In the genomic region with DNA sequence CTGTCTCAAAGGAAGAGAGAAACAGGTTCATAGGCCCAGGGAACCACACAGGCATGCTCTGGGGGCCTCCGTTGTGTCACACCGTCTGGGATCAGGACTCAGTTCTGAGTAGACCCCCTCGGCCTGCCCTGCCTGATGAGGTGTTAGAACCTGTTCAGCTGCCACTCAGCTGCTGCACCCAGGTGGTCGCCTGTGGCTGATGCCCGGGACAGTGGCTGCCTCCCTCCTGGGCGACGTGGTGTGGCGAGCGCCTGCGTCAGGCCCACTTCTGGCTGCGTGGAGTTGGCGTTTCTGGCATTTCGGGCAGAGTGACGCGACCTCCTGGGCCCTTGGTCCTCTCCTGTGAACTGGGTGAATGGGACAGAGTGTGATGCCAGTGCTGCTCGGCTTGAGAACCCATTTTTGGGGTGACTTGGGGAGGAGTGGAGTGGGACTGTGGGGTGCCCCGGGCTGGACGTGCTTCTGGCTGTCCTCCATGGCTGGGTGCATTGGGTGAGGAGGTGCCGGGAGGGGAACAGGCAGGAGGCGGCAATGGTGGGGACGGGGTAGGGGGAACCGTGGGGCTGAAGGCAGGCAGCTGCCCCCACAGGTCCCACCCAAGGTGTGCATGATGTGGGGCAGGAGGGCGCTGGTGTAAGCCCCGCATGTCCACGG, we compare ENCODE assay signal across 28 cellular contexts. TPM values are rescaled to one million over a fixed set of nuclear protein-coding genes. Genes with fewer than 3 reads are reported as not detected.
DNase-seq lines count a peak whose midpoint lies in the region; ATAC-seq, FAIRE-seq and TF ChIP-seq lines count a peak whose summit lies in the region.
"Had no signal": no experiment of that assay in that cellular context is flagged by ENCODE, and none has a peak within 500 bp of the region (broad histone marks: within the 10 kb centered on the region; RNA-seq: fewer than 3 reads in every experiment).

No MANE protein-coding gene starts in this region.

- no peak for TF ChIP-seq CTCF in K562 (IDR thresholded peaks at IDR 0.05 in 2 of 3, conservative IDR thresholded peaks at IDR 0.05 in 1 of 3; ENCODE audit: insufficient read depth in 2 of 3, low read depth in 1 of 3, low read length in 3 of 3)

- TF ChIP-seq POLR2A in GM19193 (IDR thresholded peaks at IDR 0.05; ENCODE audit: extremely low read depth, insufficient read depth, insufficient read length) (peak; percentile 30), K562 (conservative IDR thresholded peaks at IDR 0.05) (peak; percentile 27)

- H3K14ac ChIP-seq in neuronal stem cell (ENCODE audit: low read length): no peak overlapping the region

- TF ChIP-seq EP300 in K562 (IDR thresholded peaks at IDR 0.05; ENCODE audit: low read length): no peak

- peaks cover 14% of the 10 kb centered on the region for H4K20me1 ChIP-seq in K562 (replicated peaks; ENCODE audit: control insufficient read depth, insufficient read depth, low read length)

- H4K8ac ChIP-seq in neuronal stem cell (ENCODE audit: low read depth, low read length): no peak overlapping the region

- H3K4ac ChIP-seq in neuronal stem cell (ENCODE audit: low read length): no peak overlapping the region

- no peak overlapping the region for H3K27ac ChIP-seq in K562 (ENCODE audit: extremely low read depth, low read depth, low read length)
- H3K27ac ChIP-seq in neuronal stem cell (replicated peaks; ENCODE audit: low read length): no peak overlapping the region
- H3K27ac ChIP-seq: 22Rv1, prostate gland, testis, vagina had no signal

- no peaks in the 10 kb centered on the region for H3K36me3 Mint-ChIP-seq in activated CD4-positive, alpha-beta T cell treated with anti-CD3 and anti-CD28 coated beads, Interleukin-2, amount 10 ng/mL, durations not matched to agents 7 days and 5 days (ENCODE audit: low read depth)
- H3K36me3 Mint-ChIP-seq: activated naive CD8-positive, alpha-beta T cell treated with anti-CD3 and anti-CD28 coated beads, Interleukin-2, amount 10 ng/mL, durations not matched to agents 7 days and 5 days had no signal

- H3K9me3 Mint-ChIP-seq in activated CD4-positive, alpha-beta T cell treated with anti-CD3 and anti-CD28 coated beads, Interleukin-2, amount 10 ng/mL, durations not matched to agents 7 days and 5 days: no peaks in the 10 kb centered on the region
- H3K9me3 Mint-ChIP-seq: activated naive CD8-positive, alpha-beta T cell treated with anti-CD3 and anti-CD28 coated beads, Interleukin-2, amount 10 ng/mL, durations not matched to agents 7 days and 5 days; activated T-cell treated with anti-CD3 and anti-CD28 coated beads, Interleukin-2, amount 50 U/mL, for 72 hours; CD8-positive, alpha-beta T cell; memory B cell; T-helper 1 cell treated with Interleukin-12 subunit alpha and Interleukin-12 subunit beta and Interleukin-4 antibody, amounts not matched to agents 30 μg/mL and 1 μg/mL, for 36 hours had no signal

- POLR2A ChIA-PET in activated CD4-positive, alpha-beta T cell treated with anti-CD3 and anti-CD28 coated beads, Interleukin-2, amount 10 ng/mL, durations not matched to agents 7 days and 5 days (lab: Charles Lee): no interaction called here
- POLR2A ChIA-PET in K562 (lab: Yijun Ruan, JAX): interaction anchor here (0.6 to 1.4 kb wide), 3 partner anchors 7 to 10 kb away, joined by 3 to 9 read pairs (median 3); no protein-coding TSS in a partner anchor

- no peak overlapping the region for H3K18ac ChIP-seq in neuronal stem cell (ENCODE audit: low read length)

- intact Hi-C loops in K562 (cut with micrococcal nuclease): no loop called here

- 71% methylated on average over 24 of the region's 25 CpGs for WGBS in K562 (ENCODE audit: insufficient coverage, low coverage, missing lambda C conversion rate)
- WGBS in neuronal stem cell (ENCODE audit: extremely low coverage in 2 of 2, insufficient read length in 2 of 2, insufficient replicate concordance in 1 of 2), 2 donors: no CpG with 5 or more reads among the region's 25 CpGs

- no peak overlapping the region for H3K4me2 ChIP-seq in K562 (ENCODE audit: insufficient read depth, low read length)
- no peak overlapping the region for H3K4me2 ChIP-seq in neuronal stem cell (ENCODE audit: insufficient read depth, low read length, poor library complexity, severe bottlenecking)
- H3K4me2 ChIP-seq: SK-N-SH had no signal

- H3K4me3 ChIP-seq in K562 (no peak overlapping the region), neuronal stem cell (ENCODE audit: low read length in 2 of 2) (no peak overlapping the region)
- H3K4me3 ChIP-seq: prostate gland, testis, vagina had no signal

- no TSS peak for BruUV-seq in K562 (replicated peaks; lab: Mats Ljungman, UMichigan)

- H2AK5ac ChIP-seq in neuronal stem cell (ENCODE audit: low read depth, low read length): no peak overlapping the region

- H3K4me1 ChIP-seq in K562 (replicated peaks in 1 of 2; ENCODE audit: control insufficient read depth in 2 of 2, insufficient read depth in 2 of 2, low read length in 2 of 2): peaks cover 0 to 56% of the 10 kb centered on the region in 2 experiments; a peak in 2 of 5 replicates
- peaks cover 0 to 2% of the 10 kb centered on the region in 2 donors for H3K4me1 ChIP-seq in neuronal stem cell (ENCODE audit: control insufficient read depth in 2 of 2, insufficient read depth in 1 of 2, low read depth in 1 of 2, low read length in 2 of 2)
- H3K4me1 ChIP-seq: prostate gland, vagina had no signal

- no peak overlapping the region for H4K91ac ChIP-seq in neuronal stem cell (ENCODE audit: low read depth, low read length, poor library complexity)

- H3K27me3 Mint-ChIP-seq in activated CD4-positive, alpha-beta T cell treated with anti-CD3 and anti-CD28 coated beads, Interleukin-2, amount 10 ng/mL, durations not matched to agents 7 days and 5 days: no peaks in the 10 kb centered on the region
- H3K27me3 Mint-ChIP-seq: activated naive CD8-positive, alpha-beta T cell treated with anti-CD3 and anti-CD28 coated beads, Interleukin-2, amount 10 ng/mL, durations not matched to agents 7 days and 5 days; memory B cell had no signal

- TF ChIP-seq RAD21 in K562 (CRISPR knock-in tag; conservative IDR thresholded peaks at IDR 0.05 in 1 of 2, IDR thresholded peaks at IDR 0.05 in 1 of 2): no peak

- H3K79me1 ChIP-seq in neuronal stem cell (ENCODE audit: low read depth, low read length): peaks cover 9% of the 10 kb centered on the region

- peak overlapping the region in 1 of 2 experiments; percentile 52; a peak in 2 of 4 replicates for H3K9ac ChIP-seq in K562 (ENCODE audit: insufficient read depth in 1 of 2, low read depth in 2 of 2, low read length in 2 of 2)
- no peak overlapping the region for H3K9ac ChIP-seq in neuronal stem cell (ENCODE audit: low read depth, low read length, poor library complexity)
- H3K9ac ChIP-seq: SK-N-SH had no signal

- peak overlapping the region; percentile 13 for H3K27ac Mint-ChIP-seq in activated CD4-positive, alpha-beta T cell treated with anti-CD3 and anti-CD28 coated beads, Interleukin-2, amount 10 ng/mL, durations not matched to agents 7 days and 5 days
- H3K27ac Mint-ChIP-seq: activated naive CD8-positive, alpha-beta T cell treated with anti-CD3 and anti-CD28 coated beads, Interleukin-2, amount 10 ng/mL, durations not matched to agents 7 days and 5 days; activated T-cell treated with anti-CD3 and anti-CD28 coated beads, Interleukin-2, amount 50 U/mL, for 72 hours; CD8-positive, alpha-beta T cell; T-helper 1 cell treated with Interleukin-12 subunit alpha and Interleukin-12 subunit beta and Interleukin-4 antibody, amounts not matched to agents 30 μg/mL and 1 μg/mL, for 36 hours had no signal

- H3K9me3 ChIP-seq in K562 (replicated peaks; ENCODE audit: control insufficient read depth, insufficient read depth, low read depth, low read length) (no peaks in the 10 kb centered on the region), neuronal stem cell (replicated peaks in 1 of 2; ENCODE audit: control insufficient read depth in 2 of 2, insufficient read depth in 1 of 2, low read depth in 1 of 2, low read length in 2 of 2) (no peaks in the 10 kb centered on the region)
- H3K9me3 ChIP-seq: prostate gland, SK-N-SH, testis, vagina had no signal

- H3K23ac ChIP-seq in neuronal stem cell (ENCODE audit: low read depth, low read length, poor library complexity): peak overlapping the region; percentile 97

- H3K4me1 Mint-ChIP-seq in activated CD4-positive, alpha-beta T cell treated with anti-CD3 and anti-CD28 coated beads, Interleukin-2, amount 10 ng/mL, durations not matched to agents 7 days and 5 days: no peaks in the 10 kb centered on the region
- H3K4me1 Mint-ChIP-seq: activated naive CD8-positive, alpha-beta T cell treated with anti-CD3 and anti-CD28 coated beads, Interleukin-2, amount 10 ng/mL, durations not matched to agents 7 days and 5 days had no signal

- no peak overlapping the region for H2BK5ac ChIP-seq in neuronal stem cell (ENCODE audit: low read length)

- in situ Hi-C loops in K562 (cut with MboI): no loop called here

- H3K4me3 Mint-ChIP-seq in activated CD4-positive, alpha-beta T cell treated with anti-CD3 and anti-CD28 coated beads, Interleukin-2, amount 10 ng/mL, durations not matched to agents 7 days and 5 days: no peak overlapping the region
- H3K4me3 Mint-ChIP-seq: activated naive CD8-positive, alpha-beta T cell treated with anti-CD3 and anti-CD28 coated beads, Interleukin-2, amount 10 ng/mL, durations not matched to agents 7 days and 5 days; activated T-cell treated with anti-CD3 and anti-CD28 coated beads, Interleukin-2, amount 50 U/mL, for 72 hours; CD8-positive, alpha-beta T cell; memory B cell; T-helper 1 cell treated with Interleukin-12 subunit alpha and Interleukin-12 subunit beta and Interleukin-4 antibody, amounts not matched to agents 30 μg/mL and 1 μg/mL, for 36 hours had no signal

- H2BK120ac ChIP-seq in neuronal stem cell (ENCODE audit: low read depth, low read length): no peak overlapping the region

- no peak for FAIRE-seq in K562 (lab: Jason Lieb, UNC)
- FAIRE-seq: astrocyte, endothelial cell of umbilical vein had no signal

- CTCF ChIA-PET in activated CD4-positive, alpha-beta T cell treated with anti-CD3 and anti-CD28 coated beads, Interleukin-2, amount 10 ng/mL, durations not matched to agents 7 days and 5 days (lab: Charles Lee): interaction anchor here (0.6 kb wide), 1 partner anchor 539 kb away, joined by 3 read pairs; the partner anchor contains the start of gene RRP1
- CTCF ChIA-PET in K562 (lab: Yijun Ruan, JAX; ENCODE audit: low intra/inter-chr PET ratio): no interaction called here

- no peak overlapping the region for H2BK12ac ChIP-seq in neuronal stem cell (ENCODE audit: low read length)

- no peak; the same call in 1 of the 3 replicates for ATAC-seq in K562
- ATAC-seq: activated T-cell treated with anti-CD3 and anti-CD28 coated beads, Interleukin-2, amount 50 U/mL, for 72 hours; CD8-positive, alpha-beta T cell had no signal

- H3K9me1 ChIP-seq in K562 (ENCODE audit: control insufficient read depth, insufficient read depth, low read length): peaks cover 7% of the 10 kb centered on the region

- H2AFZ ChIP-seq in K562 (ENCODE audit: low read depth, low read length): no peak overlapping the region
- no peak overlapping the region for H2AFZ ChIP-seq in neuronal stem cell (ENCODE audit: low read length)

- DNase-seq in activated CD4-positive, alpha-beta T cell treated with anti-CD3 and anti-CD28 coated beads, Interleukin-2, amount 10 ng/mL, durations not matched to agents 7 days and 5 days: no peak
- no peak for DNase-seq in activated CD4-positive, alpha-beta T cell treated with anti-CD3 and anti-CD28 coated beads for 4 hours
- DNase-seq in K562 (ENCODE audit: extremely low read depth in 1 of 4, low spot score in 3 of 4) (no peak), neuronal stem cell (ENCODE audit: low spot score) (no peak), mucosa of gallbladder (ENCODE audit: low spot score) (no peak), NOMO-1 treated with DMSO at 0.1 percent for 48 hours (lab: John Stamatoyannopoulos, UW; ENCODE audit: unreplicated experiment) (no peak), OCI-M2 (lab: John Stamatoyannopoulos, UW; ENCODE audit: unreplicated experiment) (no peak)
- DNase-seq: activated naive CD8-positive, alpha-beta T cell treated with anti-CD3 and anti-CD28 coated beads, Interleukin-2, amount 10 ng/mL, durations not matched to agents 7 days and 5 days; activated T-cell treated with anti-CD3 and anti-CD28 coated beads, Interleukin-2, amount 50 U/mL, for 72 hours; CD8-positive, alpha-beta T cell; Karpas-422; NCI-H1436 treated with DMSO at 0.1 percent for 48 hours; NCI-H774; stimulated activated CD4-positive, alpha-beta T cell treated with anti-CD3 and anti-CD28 coated beads, Interleukin-12 subunit alpha, Interleukin-12 subunit beta, amount 100 ng/mL, for 4 hours; stimulated activated CD4-positive, alpha-beta T cell treated with anti-CD3 and anti-CD28 coated beads, Interleukin-4, amount 100 ng/mL, for 24 hours; stimulated activated naive CD4-positive, alpha-beta T cell; testis had no signal

- H3K36me3 ChIP-seq in K562 (ENCODE audit: control insufficient read depth, insufficient read depth, low read length) (peaks cover 36% of the 10 kb centered on the region; the same call in 1 of the 3 replicates), neuronal stem cell (replicated peaks in 1 of 2; ENCODE audit: control insufficient read depth in 2 of 2, insufficient read depth in 2 of 2, low read length in 2 of 2) (peaks cover 10 to 41% of the 10 kb centered on the region in 2 donors)

- no peak overlapping the region for H2BK15ac ChIP-seq in neuronal stem cell (ENCODE audit: low read length)

- H3K27me3 ChIP-seq in K562 (ENCODE audit: control insufficient read depth in 2 of 2, insufficient read depth in 2 of 2, low read length in 2 of 2) (no peaks in the 10 kb centered on the region), neuronal stem cell (ENCODE audit: control insufficient read depth in 3 of 3, insufficient read depth in 3 of 3, low read depth in 1 of 3, low read length in 3 of 3) (no peaks in the 10 kb centered on the region)
- H3K27me3 ChIP-seq: testis, vagina had no signal

- no peaks in the 10 kb centered on the region for H3K79me2 ChIP-seq in K562 (ENCODE audit: control insufficient read depth, insufficient read depth, low read length)

RNA-seq across cellular contexts. Expression of gene CFAP410, which starts 10.8 kb away (rescaled TPM):
- total RNA-seq in activated CD4-positive, alpha-beta T cell treated with anti-CD3 and anti-CD28 coated beads, Interleukin-2, amount 10 ng/mL, durations not matched to agents 7 days and 5 days: 10 to 100 TPM; 11.6 to 16.0 TPM
- total RNA-seq in K562 (2011; cell fraction: chromatin; rRNA removed; ENCODE audit: low replicate concordance): 10.0 and 50.7 TPM in 2 replicates
- total RNA-seq in K562 (2011; cell fraction: nucleolus; rRNA removed): 29.3 and 41.0 TPM in 2 replicates
- total RNA-seq in K562 (2011; cell fraction: nucleoplasm; rRNA removed): 13.9 and 21.2 TPM in 2 replicates
- total RNA-seq in K562 (2014; rRNA removed) (12.6 and 17.3 TPM in 2 replicates), K562 (2014; rRNA removed; fragmentation: Illumina TruSeq; extraction: Trizol) (0.35 and 0.55 TPM in 2 replicates), K562 (2015; rRNA removed; fragmentation: Illumina TruSeq; extraction: Trizol) (2.6 and 2.7 TPM in 2 replicates), K562 (2021) (7.6 and 8.3 TPM in 2 replicates), mucosa of gallbladder (24.7 TPM)
- polyA plus RNA-seq in K562 (2011; rRNA removed) (2.3 and 5.5 TPM in 2 replicates), K562 (2014; fragmentation: Illumina TruSeq; extraction: Trizol) (0.52 and 2.1 TPM in 2 replicates), K562 (2014; fragmentation: Nextera tagmentation; extraction: Ambion mirVana) (under 1 TPM; 0.07 to 0.18 TPM), K562 (2014; rRNA removed) (6.5 and 8.1 TPM in 2 replicates)
- polyA plus RNA-seq in K562 (2011; cell fraction: cytosol; rRNA removed): 5.7 and 16.5 TPM in 2 replicates
- 37.7 and 66.6 TPM in 2 replicates for polyA plus RNA-seq in K562 (2011; cell fraction: nucleus; rRNA removed)
- 6.3 and 16.5 TPM in 2 replicates for polyA plus RNA-seq in K562 (2012)
- polyA minus RNA-seq in K562 (2011; rRNA and poly(A)+ RNA removed): 0.57 and 0.91 TPM in 2 replicates
- polyA minus RNA-seq in K562 (2011; cell fraction: cytosol; rRNA and poly(A)+ RNA removed): 2.2 and 2.5 TPM in 2 replicates
- 9.4 and 10.2 TPM in 2 replicates for polyA minus RNA-seq in K562 (2011; cell fraction: nucleus; rRNA and poly(A)+ RNA removed)
- polyA plus RNA-seq in neuronal stem cell (2013, experiment 1 of 2): 13.0 TPM
- polyA plus RNA-seq in neuronal stem cell (2013, experiment 2 of 2): 12.0 TPM

RNA-seq across cellular contexts. Expression of gene TRPM2, which starts 25.1 kb away (rescaled TPM):
- total RNA-seq in activated CD4-positive, alpha-beta T cell treated with anti-CD3 and anti-CD28 coated beads, Interleukin-2, amount 10 ng/mL, durations not matched to agents 7 days and 5 days: 10 to 100 TPM; 13.9 to 15.2 TPM
- total RNA-seq in K562 (2011; cell fraction: chromatin; rRNA removed; ENCODE audit: low replicate concordance): 0.09 and 0.42 TPM in 2 replicates
- 0.13 and 0.17 TPM in 2 replicates for total RNA-seq in K562 (2011; cell fraction: nucleolus; rRNA removed)
- 0.29 and 0.38 TPM in 2 replicates for total RNA-seq in K562 (2011; cell fraction: nucleoplasm; rRNA removed)
- total RNA-seq in K562 (2014; rRNA removed) (1.5 and 2.1 TPM in 2 replicates), K562 (2014; rRNA removed; fragmentation: Illumina TruSeq; extraction: Trizol) (0.29 and 0.33 TPM in 2 replicates), K562 (2015; rRNA removed; fragmentation: Illumina TruSeq; extraction: Trizol) (2.0 and 2.2 TPM in 2 replicates), K562 (2021) (1.9 and 2.1 TPM in 2 replicates), mucosa of gallbladder (13.8 TPM)
- polyA plus RNA-seq in K562 (2011; rRNA removed) (0.34 and 0.36 TPM in 2 replicates), K562 (2014; fragmentation: Illumina TruSeq; extraction: Trizol) (0.98 and 1.7 TPM in 2 replicates), K562 (2014; fragmentation: Nextera tagmentation; extraction: Ambion mirVana) (not detected), K562 (2014; rRNA removed) (0.82 and 2.0 TPM in 2 replicates)
- 0.40 and 1.3 TPM in 2 replicates for polyA plus RNA-seq in K562 (2011; cell fraction: cytosol; rRNA removed)
- polyA plus RNA-seq in K562 (2011; cell fraction: nucleus; rRNA removed): 0.45 and 0.75 TPM in 2 replicates
- polyA plus RNA-seq in K562 (2012): 2.1 and 3.8 TPM in 2 replicates
- polyA minus RNA-seq in K562 (2011; rRNA and poly(A)+ RNA removed): 0.11 and 0.36 TPM in 2 replicates
- 0.64 and 1.7 TPM in 2 replicates for polyA minus RNA-seq in K562 (2011; cell fraction: cytosol; rRNA and poly(A)+ RNA removed)
- 0.33 and 0.54 TPM in 2 replicates for polyA minus RNA-seq in K562 (2011; cell fraction: nucleus; rRNA and poly(A)+ RNA removed)
- 0.03 TPM for polyA plus RNA-seq in neuronal stem cell (2013, experiment 1 of 2)
- 0.03 TPM for polyA plus RNA-seq in neuronal stem cell (2013, experiment 2 of 2)
- total RNA-seq: endothelial cell of umbilical vein, myocyte had no signal
- polyA plus RNA-seq: endothelial cell of umbilical vein, SK-N-SH had no signal

RNA-seq across cellular contexts. Expression of gene PFKL, which starts 28.5 kb away (rescaled TPM):
- 100 to 1,000 TPM; 190 to 210 TPM for total RNA-seq in activated CD4-positive, alpha-beta T cell treated with anti-CD3 and anti-CD28 coated beads, Interleukin-2, amount 10 ng/mL, durations not matched to agents 7 days and 5 days
- total RNA-seq in K562 (2011; cell fraction: chromatin; rRNA removed; ENCODE audit: low replicate concordance): 83.4 and 274 TPM in 2 replicates
- total RNA-seq in K562 (2011; cell fraction: nucleolus; rRNA removed): 193 and 201 TPM in 2 replicates
- total RNA-seq in K562 (2011; cell fraction: nucleoplasm; rRNA removed): 97.9 and 105 TPM in 2 replicates
- total RNA-seq in K562 (2014; rRNA removed): 86.9 and 98.3 TPM in 2 replicates
- 13.8 and 22.2 TPM in 2 replicates for total RNA-seq in K562 (2014; rRNA removed; fragmentation: Illumina TruSeq; extraction: Trizol)
- 45.6 and 45.8 TPM in 2 replicates for total RNA-seq in K562 (2015; rRNA removed; fragmentation: Illumina TruSeq; extraction: Trizol)
- 108 and 124 TPM in 2 replicates for total RNA-seq in K562 (2021)
- polyA plus RNA-seq in K562 (2011; rRNA removed): 50.0 and 84.1 TPM in 2 replicates
- polyA plus RNA-seq in K562 (2011; cell fraction: cytosol; rRNA removed): 68.5 and 125 TPM in 2 replicates
- polyA plus RNA-seq in K562 (2011; cell fraction: nucleus; rRNA removed): 244 and 346 TPM in 2 replicates
- polyA plus RNA-seq in K562 (2012): 106 and 149 TPM in 2 replicates
- 37.6 and 65.2 TPM in 2 replicates for polyA plus RNA-seq in K562 (2014; fragmentation: Illumina TruSeq; extraction: Trizol)
- 1 to 10 TPM; 1.1 to 3.9 TPM for polyA plus RNA-seq in K562 (2014; fragmentation: Nextera tagmentation; extraction: Ambion mirVana)
- 83.0 and 83.1 TPM in 2 replicates for polyA plus RNA-seq in K562 (2014; rRNA removed)
- polyA minus RNA-seq in K562 (2011; rRNA and poly(A)+ RNA removed): 29.0 and 37.5 TPM in 2 replicates
- polyA minus RNA-seq in K562 (2011; cell fraction: cytosol; rRNA and poly(A)+ RNA removed): 63.7 and 76.3 TPM in 2 replicates
- polyA minus RNA-seq in K562 (2011; cell fraction: nucleus; rRNA and poly(A)+ RNA removed): 42.3 and 49.5 TPM in 2 replicates
- 37.4 TPM for polyA plus RNA-seq in neuronal stem cell (2013, experiment 1 of 2)
- 35.9 TPM for polyA plus RNA-seq in neuronal stem cell (2013, experiment 2 of 2)
- total RNA-seq in mucosa of gallbladder: 319 TPM

RNA-seq across cellular contexts. Expression of gene AIRE, which starts 42.7 kb away (rescaled TPM):
- total RNA-seq in activated CD4-positive, alpha-beta T cell treated with anti-CD3 and anti-CD28 coated beads, Interleukin-2, amount 10 ng/mL, durations not matched to agents 7 days and 5 days: under 1 TPM; 0.27 to 0.30 TPM
- total RNA-seq in K562 (2011; cell fraction: chromatin; rRNA removed; ENCODE audit: low replicate concordance): 0.18 TPM in 1 of 2 replicates, not detected in the other
- total RNA-seq in K562 (2011; cell fraction: nucleolus; rRNA removed): not detected in 2 replicates
- total RNA-seq in K562 (2011; cell fraction: nucleoplasm; rRNA removed): not detected in 2 replicates
- not detected in 2 replicates for total RNA-seq in K562 (2014; rRNA removed)
- not detected in 2 replicates for total RNA-seq in K562 (2014; rRNA removed; fragmentation: Illumina TruSeq; extraction: Trizol)
- not detected in 2 replicates for total RNA-seq in K562 (2015; rRNA removed; fragmentation: Illumina TruSeq; extraction: Trizol)
- total RNA-seq in K562 (2021): not detected in 2 replicates
- not detected in 2 replicates for polyA plus RNA-seq in K562 (2011; rRNA removed)
- polyA plus RNA-seq in K562 (2011; cell fraction: cytosol; rRNA removed): not detected in 2 replicates
- not detected in 2 replicates for polyA plus RNA-seq in K562 (2011; cell fraction: nucleus; rRNA removed)
- 0.01 TPM in 1 of 2 replicates, not detected in the other for polyA plus RNA-seq in K562 (2012)
- not detected in 2 replicates for polyA plus RNA-seq in K562 (2014; fragmentation: Illumina TruSeq; extraction: Trizol)
- polyA plus RNA-seq in K562 (2014; fragmentation: Nextera tagmentation; extraction: Ambion mirVana): under 1 TPM in 1 of 2 experiments, not detected in 1; 0.01 TPM
- not detected in 2 replicates for polyA plus RNA-seq in K562 (2014; rRNA removed)
- polyA minus RNA-seq in K562 (2011; rRNA and poly(A)+ RNA removed): not detected in 2 replicates
- polyA minus RNA-seq in K562 (2011; cell fraction: cytosol; rRNA and poly(A)+ RNA removed): not detected in 2 replicates
- not detected in 2 replicates for polyA minus RNA-seq in K562 (2011; cell fraction: nucleus; rRNA and poly(A)+ RNA removed)
- polyA plus RNA-seq in neuronal stem cell (2013, experiment 1 of 2): not detected
- not detected for polyA plus RNA-seq in neuronal stem cell (2013, experiment 2 of 2)
- total RNA-seq in mucosa of gallbladder: 0.17 TPM
- total RNA-seq: activated naive CD8-positive, alpha-beta T cell treated with anti-CD3 and anti-CD28 coated beads, Interleukin-2, amount 10 ng/mL, durations not matched to agents 7 days and 5 days; activated T-cell treated with anti-CD3 and anti-CD28 coated beads, Interleukin-2, amount 50 U/mL, for 72 hours; CD8-positive, alpha-beta T cell; dermis microvascular lymphatic vessel endothelial cell; prostate gland had no signal
- polyA plus RNA-seq: SK-N-SH had no signal
